ENCODE assay signal across 8 cellular contexts in genomic region chr17:17971431-17972125, GRCh38. TPM values are rescaled to one million over a fixed set of nuclear protein-coding genes. Genes with fewer than 3 reads are reported as not detected.
DNase-seq lines count a peak whose midpoint lies in the region; ATAC-seq and TF ChIP-seq lines count a peak whose summit lies in the region.

No MANE protein-coding gene starts in this region.

- H3K9me3 Mint-ChIP-seq in activated T-helper 17 cell treated with anti-CD3 and anti-CD28 coated beads, Interleukin-2, amount 50 U/mL, for 72 hours, result no peaks in the 10 kb centered on the region

- H3K4me1 Mint-ChIP-seq in activated T-helper 17 cell treated with anti-CD3 and anti-CD28 coated beads, Interleukin-2, amount 50 U/mL, for 72 hours, result peaks cover 32% of the 10 kb centered on the region

- peak overlapping the region; percentile 81 for H3K27ac Mint-ChIP-seq in activated T-helper 17 cell treated with anti-CD3 and anti-CD28 coated beads, Interleukin-2, amount 50 U/mL, for 72 hours

- H3K27ac ChIP-seq in foreskin keratinocyte, result peak overlapping the region; percentile 28
- H3K27ac ChIP-seq in osteoblast (ENCODE audit: low read depth, low read length), result peak overlapping the region; percentile 72

- peak overlapping the region; percentile 63 for H2AFZ ChIP-seq in osteoblast (ENCODE audit: low read length)

- no peaks in the 10 kb centered on the region for H3K9me3 ChIP-seq in osteoblast (ENCODE audit: low read depth, low read length)

- no peaks in the 10 kb centered on the region for H3K27me3 ChIP-seq in foreskin keratinocyte
- no peaks in the 10 kb centered on the region for H3K27me3 ChIP-seq in osteoblast (ENCODE audit: insufficient read depth, low read length)

- H3K27me3 Mint-ChIP-seq in activated T-helper 17 cell treated with anti-CD3 and anti-CD28 coated beads, Interleukin-2, amount 50 U/mL, for 72 hours, result no peaks in the 10 kb centered on the region

- H3K79me2 ChIP-seq in osteoblast (ENCODE audit: insufficient read depth, low read length), result peaks cover 55% of the 10 kb centered on the region

- no peak for ATAC-seq in activated T-helper 17 cell treated with anti-CD3 and anti-CD28 coated beads, Interleukin-2, amount 50 U/mL, for 72 hours (replicated peaks)
- ATAC-seq in foreskin keratinocyte (no peak), GM21423 (IDR thresholded peaks at IDR 0.05; ENCODE audit: unreplicated experiment) (no peak), GM21529 (IDR thresholded peaks at IDR 0.05; ENCODE audit: unreplicated experiment) (no peak)

- H3K4me2 ChIP-seq in osteoblast (ENCODE audit: insufficient read depth, low read length), result peak overlapping the region; percentile 87

- H3K36me3 Mint-ChIP-seq in activated T-helper 17 cell treated with anti-CD3 and anti-CD28 coated beads, Interleukin-2, amount 50 U/mL, for 72 hours (ENCODE audit: low read depth), result no peaks in the 10 kb centered on the region

- peak overlapping the region; percentile 86 for H3K4me3 ChIP-seq in osteoblast (ENCODE audit: insufficient read depth, low read length)

- H3K4me1 ChIP-seq in foreskin keratinocyte (peaks cover 7% of the 10 kb centered on the region), osteoblast (ENCODE audit: insufficient read depth, low read length) (peaks cover 17% of the 10 kb centered on the region)

- peak overlapping the region; percentile 78 for H3K4me3 Mint-ChIP-seq in activated T-helper 17 cell treated with anti-CD3 and anti-CD28 coated beads, Interleukin-2, amount 50 U/mL, for 72 hours

- peak; percentile 1 for TF ChIP-seq CTCF in foreskin keratinocyte (conservative IDR thresholded peaks at IDR 0.05)
- TF ChIP-seq CTCF in osteoblast (IDR thresholded peaks at IDR 0.05; ENCODE audit: extremely low read depth, low read depth, low read length), result no peak

- peak; percentile 17 for DNase-seq in stimulated activated CD4-positive, alpha-beta T cell treated with anti-CD3 and anti-CD28 coated beads, Interleukin-4, amount 100 ng/mL, for 1 hour
- no peak for DNase-seq in stimulated activated CD4-positive, alpha-beta T cell treated with anti-CD3 and anti-CD28 coated beads, Interleukin-2, amount 100 ng/mL, for 48 hours
- DNase-seq in foreskin keratinocyte (no peak), osteoblast (ENCODE audit: insufficient read length, low spot score, missing footprints) (no peak), NCI-H345 treated with DMSO at 0.1 percent for 48 hours (lab: John Stamatoyannopoulos, UW; ENCODE audit: unreplicated experiment) (no peak)

- no peaks in the 10 kb centered on the region for H3K36me3 ChIP-seq in osteoblast (ENCODE audit: insufficient read depth, low read length)

- H4K20me1 ChIP-seq in osteoblast (ENCODE audit: insufficient read depth, low read length), result peaks cover 35% of the 10 kb centered on the region

RNA-seq across cellular contexts. Expression of gene TOM1L2, which starts 0.6 kb away (rescaled TPM):
- 10 to 100 TPM; 20.4 to 24.8 TPM for total RNA-seq in activated T-helper 17 cell treated with anti-CD3 and anti-CD28 coated beads, Interleukin-2, amount 50 U/mL, for 72 hours
- 28.2 and 32.3 TPM in 2 replicates for total RNA-seq in foreskin keratinocyte
- 14.2 and 14.4 TPM in 2 replicates for polyA plus RNA-seq in foreskin keratinocyte
- 32.1 and 38.7 TPM in 2 replicates for total RNA-seq in osteoblast

RNA-seq across cellular contexts. Expression of gene DRC3, which starts 1.1 kb away (rescaled TPM):
- total RNA-seq in activated T-helper 17 cell treated with anti-CD3 and anti-CD28 coated beads, Interleukin-2, amount 50 U/mL, for 72 hours, result under 1 TPM in 1 of 2 donors, not detected in 1; 0.58 TPM
- total RNA-seq in foreskin keratinocyte (0.42 and 0.54 TPM in 2 replicates), osteoblast (1.8 and 2.9 TPM in 2 replicates)
- 0.13 and 0.28 TPM in 2 replicates for polyA plus RNA-seq in foreskin keratinocyte
